In genomic region chrX:96753230-96753629, GRCh38 we compare ENCODE assay signal across 27 cellular contexts.
"Had no signal": no experiment of that assay in that cellular context is flagged by ENCODE, and none has a peak within 500 bp of the region (broad histone marks: within the 10 kb centered on the region; RNA-seq: fewer than 3 reads in every experiment).

No MANE protein-coding gene starts in this region.

- H3K27ac ChIP-seq: coronary artery, epithelial cell of prostate, esophagus muscularis mucosa, foreskin keratinocyte, heart right ventricle, pancreas, right lobe of liver, suprapubic skin, thyroid gland had no signal

- H3K36me3 Mint-ChIP-seq: immature natural killer cell had no signal

- H3K4me2 ChIP-seq: smooth muscle cell had no signal

- H3K36me3 ChIP-seq: pancreas, suprapubic skin, thyroid gland had no signal

- ATAC-seq: foreskin keratinocyte; heart right ventricle; left colon; naive thymus-derived CD8-positive, alpha-beta T cell; right lobe of liver; stimulated activated naive CD8-positive, alpha-beta T cell treated with anti-CD3 and anti-CD28 coated beads, Interleukin-15, amount 100 ng/mL, for 72 hours had no signal

- FAIRE-seq: pancreas had no signal

- H3K27me3 ChIP-seq: esophagus muscularis mucosa, foreskin keratinocyte, heart right ventricle, pancreas, right lobe of liver, suprapubic skin, thyroid gland had no signal

- DNase-seq: dermis blood vessel endothelial cell; glutamatergic neuron; heart right ventricle; hypothalamus; immature natural killer cell; islet precursor cell; left colon; midbrain; naive thymus-derived CD8-positive, alpha-beta T cell; nephron progenitor cell; occipital lobe; pancreas; right lobe of liver; stimulated activated CD4-positive, alpha-beta T cell treated with anti-CD3 and anti-CD28 coated beads, Interleukin-12 subunit alpha, Interleukin-12 subunit beta, amount 100 ng/mL, for 4 hours; stimulated activated CD4-positive, alpha-beta T cell treated with anti-CD3 and anti-CD28 coated beads, Interleukin-1b, Interleukin-23, amount 100 ng/mL, for 48 hours; stimulated activated CD4-positive, alpha-beta T cell treated with anti-CD3 and anti-CD28 coated beads, Interleukin-4, amount 100 ng/mL, for 1 hour; stimulated activated CD8-positive, alpha-beta memory T cell treated with anti-CD3 and anti-CD28 coated beads, Interleukin-4, amount 100 ng/mL, for 48 hours; stimulated activated naive CD4-positive, alpha-beta T cell; stimulated activated naive CD8-positive, alpha-beta T cell treated with anti-CD3 and anti-CD28 coated beads, Interleukin-15, amount 100 ng/mL, for 72 hours; thyroid gland had no signal

- H3K27ac Mint-ChIP-seq: immature natural killer cell; naive thymus-derived CD8-positive, alpha-beta T cell; nephron progenitor cell had no signal

- H3K4me1 Mint-ChIP-seq: immature natural killer cell; naive thymus-derived CD8-positive, alpha-beta T cell; stimulated activated naive CD8-positive, alpha-beta T cell treated with anti-CD3 and anti-CD28 coated beads, Interleukin-15, amount 100 ng/mL, for 72 hours had no signal

- H3K9me3 Mint-ChIP-seq: immature natural killer cell; stimulated activated naive CD8-positive, alpha-beta T cell treated with anti-CD3 and anti-CD28 coated beads, Interleukin-15, amount 100 ng/mL, for 72 hours had no signal

- H3K4me3 Mint-ChIP-seq: immature natural killer cell; naive thymus-derived CD8-positive, alpha-beta T cell; nephron progenitor cell; stimulated activated naive CD8-positive, alpha-beta T cell treated with anti-CD3 and anti-CD28 coated beads, Interleukin-15, amount 100 ng/mL, for 72 hours had no signal

- H3K9me3 ChIP-seq: esophagus muscularis mucosa, heart right ventricle, pancreas, right lobe of liver, suprapubic skin, thyroid gland had no signal

- H3K27me3 Mint-ChIP-seq: naive thymus-derived CD8-positive, alpha-beta T cell; stimulated activated naive CD8-positive, alpha-beta T cell treated with anti-CD3 and anti-CD28 coated beads, Interleukin-15, amount 100 ng/mL, for 72 hours had no signal

- H3K4me3 ChIP-seq: coronary artery, esophagus muscularis mucosa, heart right ventricle, lung, pancreas, right lobe of liver, smooth muscle cell, suprapubic skin, thyroid gland had no signal

- H3K4me1 ChIP-seq: esophagus muscularis mucosa, foreskin keratinocyte, heart right ventricle, pancreas, right lobe of liver, suprapubic skin, thyroid gland had no signal
